Comparison of ENCODE assay signal across 1 cellular context in genomic region chr2:128306081-128306930, GRCh38.
TF ChIP-seq lines count a peak whose summit lies in the region.

No MANE protein-coding gene starts in this region.

TF ChIP-seq in HepG2, 621 proteins besides CTCF, POLR2A, EP300 and RAD21 (continued from another document and continues in another):
- TF ChIP-seq ZNF317 (CRISPR knock-in tag; IDR thresholded peaks at IDR 0.05) (no peak), IRF2 (CRISPR knock-in tag; IDR thresholded peaks at IDR 0.05) (peak; percentile 85), ZNF878 (CRISPR knock-in tag; IDR thresholded peaks at IDR 0.05) (0 out of 2 replicates have a peak, but pooled peaks have one; percentile 71), PRDM15 (CRISPR knock-in tag; IDR thresholded peaks at IDR 0.05) (peak; percentile 63; the same call in 1 of the 2 replicates), ZSCAN31 (CRISPR knock-in tag; IDR thresholded peaks at IDR 0.05; ENCODE audit: low read depth) (no peak), SRF (IDR thresholded peaks at IDR 0.05; ENCODE audit: low read depth, low read length) (no peak), ESRRA (CRISPR knock-in tag; IDR thresholded peaks at IDR 0.05; ENCODE audit: low read depth) (no peak), RNF219 (CRISPR knock-in tag; IDR thresholded peaks at IDR 0.05) (no peak), SKI (IDR thresholded peaks at IDR 0.05; ENCODE audit: partially characterized antibody) (peak; percentile 80), SUZ12 (IDR thresholded peaks at IDR 0.05; ENCODE audit: low read depth, low read length) (no peak), KLF15 (CRISPR knock-in tag; IDR thresholded peaks at IDR 0.05; ENCODE audit: borderline replicate concordance) (no peak), ZNF747 (CRISPR knock-in tag; IDR thresholded peaks at IDR 0.05; ENCODE audit: borderline replicate concordance) (peak; percentile 16; the same call in 1 of the 2 replicates), GATAD1 (CRISPR knock-in tag; IDR thresholded peaks at IDR 0.05) (no peak; the same call in 1 of the 2 replicates), SRY (CRISPR knock-in tag; IDR thresholded peaks at IDR 0.05) (no peak), ZNF674 (CRISPR knock-in tag; IDR thresholded peaks at IDR 0.05; ENCODE audit: low read depth) (no peak), KAT8 (CRISPR knock-in tag; IDR thresholded peaks at IDR 0.05) (peak; percentile 82), ZNF615 (CRISPR knock-in tag; IDR thresholded peaks at IDR 0.05; ENCODE audit: borderline replicate concordance) (no peak), ZFP37 (CRISPR knock-in tag; IDR thresholded peaks at IDR 0.05; ENCODE audit: borderline replicate concordance) (peak; percentile 67; the same call in 1 of the 2 replicates), GATAD2A (CRISPR knock-in tag; IDR thresholded peaks at IDR 0.05) (peak; percentile 97), PAWR (CRISPR knock-in tag; IDR thresholded peaks at IDR 0.05; ENCODE audit: borderline replicate concordance) (no peak), ZNF414 (CRISPR knock-in tag; IDR thresholded peaks at IDR 0.05) (no peak), FOXA3 (CRISPR knock-in tag; IDR thresholded peaks at IDR 0.05) (peak; percentile 98), AGO1 (IDR thresholded peaks at IDR 0.05; ENCODE audit: low read depth, low read length, poor library complexity, severe bottlenecking) (no peak), ZNF607 (CRISPR knock-in tag; IDR thresholded peaks at IDR 0.05; ENCODE audit: borderline replicate concordance) (peak; percentile 64; the same call in 1 of the 2 replicates), ZNF7 (CRISPR knock-in tag; IDR thresholded peaks at IDR 0.05) (no peak), ZNF558 (CRISPR knock-in tag; IDR thresholded peaks at IDR 0.05; ENCODE audit: borderline replicate concordance) (peak; percentile 57; the same call in 1 of the 2 replicates), PRMT3 (CRISPR knock-in tag; IDR thresholded peaks at IDR 0.05; ENCODE audit: borderline replicate concordance, low read depth) (no peak), RBM39 (IDR thresholded peaks at IDR 0.05; ENCODE audit: low read depth, low read length, poor library complexity, severe bottlenecking) (no peak), KDM5B (CRISPR knock-in tag; IDR thresholded peaks at IDR 0.05; ENCODE audit: borderline replicate concordance) (no peak; the same call in 1 of the 2 replicates), HNF4G (IDR thresholded peaks at IDR 0.05; ENCODE audit: borderline replicate concordance, low read depth, low read length) (0 out of 2 replicates have a peak, but pooled peaks have one; percentile 10), HNF4G (CRISPR knock-in tag; IDR thresholded peaks at IDR 0.05; ENCODE audit: borderline replicate concordance, low read depth) (peak; percentile 19; the same call in 1 of the 2 replicates), ZNF816 (CRISPR knock-in tag; IDR thresholded peaks at IDR 0.05; ENCODE audit: borderline replicate concordance) (no peak), ZMAT5 (CRISPR knock-in tag; IDR thresholded peaks at IDR 0.05; ENCODE audit: borderline replicate concordance, low read depth) (no peak)
- TF ChIP-seq, protein P1, sequence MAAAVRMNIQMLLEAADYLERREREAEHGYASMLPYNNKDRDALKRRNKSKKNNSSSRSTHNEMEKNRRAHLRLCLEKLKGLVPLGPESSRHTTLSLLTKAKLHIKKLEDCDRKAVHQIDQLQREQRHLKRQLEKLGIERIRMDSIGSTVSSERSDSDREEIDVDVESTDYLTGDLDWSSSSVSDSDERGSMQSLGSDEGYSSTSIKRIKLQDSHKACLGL (CRISPR knock-in tag; IDR thresholded peaks at IDR 0.05) = no peak
- TF ChIP-seq, protein P2, sequence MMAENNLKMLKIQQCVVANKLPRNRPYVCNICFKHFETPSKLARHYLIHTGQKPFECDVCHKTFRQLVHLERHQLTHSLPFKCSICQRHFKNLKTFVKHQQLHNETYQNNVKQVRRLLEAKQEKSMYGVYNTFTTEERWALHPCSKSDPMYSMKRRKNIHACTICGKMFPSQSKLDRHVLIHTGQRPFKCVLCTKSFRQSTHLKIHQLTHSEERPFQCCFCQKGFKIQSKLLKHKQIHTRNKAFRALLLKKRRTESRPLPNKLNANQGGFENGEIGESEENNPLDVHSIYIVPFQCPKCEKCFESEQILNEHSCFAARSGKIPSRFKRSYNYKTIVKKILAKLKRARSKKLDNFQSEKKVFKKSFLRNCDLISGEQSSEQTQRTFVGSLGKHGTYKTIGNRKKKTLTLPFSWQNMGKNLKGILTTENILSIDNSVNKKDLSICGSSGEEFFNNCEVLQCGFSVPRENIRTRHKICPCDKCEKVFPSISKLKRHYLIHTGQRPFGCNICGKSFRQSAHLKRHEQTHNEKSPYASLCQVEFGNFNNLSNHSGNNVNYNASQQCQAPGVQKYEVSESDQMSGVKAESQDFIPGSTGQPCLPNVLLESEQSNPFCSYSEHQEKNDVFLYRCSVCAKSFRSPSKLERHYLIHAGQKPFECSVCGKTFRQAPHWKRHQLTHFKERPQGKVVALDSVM (CRISPR knock-in tag; IDR thresholded peaks at IDR 0.05) = peak; percentile 67; the same call in 1 of the 2 replicates
- TF ChIP-seq, protein P3, sequence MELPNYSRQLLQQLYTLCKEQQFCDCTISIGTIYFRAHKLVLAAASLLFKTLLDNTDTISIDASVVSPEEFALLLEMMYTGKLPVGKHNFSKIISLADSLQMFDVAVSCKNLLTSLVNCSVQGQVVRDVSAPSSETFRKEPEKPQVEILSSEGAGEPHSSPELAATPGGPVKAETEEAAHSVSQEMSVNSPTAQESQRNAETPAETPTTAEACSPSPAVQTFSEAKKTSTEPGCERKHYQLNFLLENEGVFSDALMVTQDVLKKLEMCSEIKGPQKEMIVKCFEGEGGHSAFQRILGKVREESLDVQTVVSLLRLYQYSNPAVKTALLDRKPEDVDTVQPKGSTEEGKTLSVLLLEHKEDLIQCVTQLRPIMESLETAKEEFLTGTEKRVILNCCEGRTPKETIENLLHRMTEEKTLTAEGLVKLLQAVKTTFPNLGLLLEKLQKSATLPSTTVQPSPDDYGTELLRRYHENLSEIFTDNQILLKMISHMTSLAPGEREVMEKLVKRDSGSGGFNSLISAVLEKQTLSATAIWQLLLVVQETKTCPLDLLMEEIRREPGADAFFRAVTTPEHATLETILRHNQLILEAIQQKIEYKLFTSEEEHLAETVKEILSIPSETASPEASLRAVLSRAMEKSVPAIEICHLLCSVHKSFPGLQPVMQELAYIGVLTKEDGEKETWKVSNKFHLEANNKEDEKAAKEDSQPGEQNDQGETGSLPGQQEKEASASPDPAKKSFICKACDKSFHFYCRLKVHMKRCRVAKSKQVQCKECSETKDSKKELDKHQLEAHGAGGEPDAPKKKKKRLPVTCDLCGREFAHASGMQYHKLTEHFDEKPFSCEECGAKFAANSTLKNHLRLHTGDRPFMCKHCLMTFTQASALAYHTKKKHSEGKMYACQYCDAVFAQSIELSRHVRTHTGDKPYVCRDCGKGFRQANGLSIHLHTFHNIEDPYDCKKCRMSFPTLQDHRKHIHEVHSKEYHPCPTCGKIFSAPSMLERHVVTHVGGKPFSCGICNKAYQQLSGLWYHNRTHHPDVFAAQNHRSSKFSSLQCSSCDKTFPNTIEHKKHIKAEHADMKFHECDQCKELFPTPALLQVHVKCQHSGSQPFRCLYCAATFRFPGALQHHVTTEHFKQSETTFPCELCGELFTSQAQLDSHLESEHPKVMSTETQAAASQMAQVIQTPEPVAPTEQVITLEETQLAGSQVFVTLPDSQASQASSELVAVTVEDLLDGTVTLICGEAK (IDR thresholded peaks at IDR 0.05) = no peak
- TF ChIP-seq, protein P3 (CRISPR knock-in tag; IDR thresholded peaks at IDR 0.05) = no peak
- TF ChIP-seq, protein P4, sequence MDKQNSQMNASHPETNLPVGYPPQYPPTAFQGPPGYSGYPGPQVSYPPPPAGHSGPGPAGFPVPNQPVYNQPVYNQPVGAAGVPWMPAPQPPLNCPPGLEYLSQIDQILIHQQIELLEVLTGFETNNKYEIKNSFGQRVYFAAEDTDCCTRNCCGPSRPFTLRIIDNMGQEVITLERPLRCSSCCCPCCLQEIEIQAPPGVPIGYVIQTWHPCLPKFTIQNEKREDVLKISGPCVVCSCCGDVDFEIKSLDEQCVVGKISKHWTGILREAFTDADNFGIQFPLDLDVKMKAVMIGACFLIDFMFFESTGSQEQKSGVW (CRISPR knock-in tag; IDR thresholded peaks at IDR 0.05; ENCODE audit: borderline replicate concordance) = no peak
